38 cellular contexts compared by ENCODE assay signal in genomic region chr9:5941214-5941613, GRCh38. TPM values are rescaled to one million over a fixed set of nuclear protein-coding genes. Genes with fewer than 3 reads are reported as not detected.
"Had no signal": no experiment of that assay in that cellular context is flagged by ENCODE, and none has a peak within 500 bp of the region (broad histone marks: within the 10 kb centered on the region; RNA-seq: fewer than 3 reads in every experiment).

No MANE protein-coding gene starts in this region.

- FAIRE-seq: endothelial cell of umbilical vein had no signal

- H3K36me3 ChIP-seq: ascending aorta, breast epithelium, cardiac muscle cell, colonic mucosa, gastrocnemius medialis had no signal

- ATAC-seq: activated CD4-positive, alpha-beta T cell treated with anti-CD3 and anti-CD28 coated beads for 36 hours; activated CD8-positive, alpha-beta memory T cell treated with anti-CD3 and anti-CD28 coated beads, Interleukin-2, amount 10 ng/mL, durations not matched to agents 7 days and 5 days; activated CD8-positive, alpha-beta T cell treated with anti-CD3 and anti-CD28 coated beads, Interleukin-2, amount 10 ng/mL, durations not matched to agents 7 days and 5 days; activated naive CD4-positive, alpha-beta T cell treated with anti-CD3 and anti-CD28 coated beads, Interleukin-2, amount 50 U/mL, for 72 hours; gastrocnemius medialis; heart left ventricle had no signal

- H3K4me3 Mint-ChIP-seq: activated CD4-positive, alpha-beta memory T cell treated with anti-CD3 and anti-CD28 coated beads for 36 hours; activated CD4-positive, alpha-beta T cell treated with anti-CD3 and anti-CD28 coated beads for 36 hours; activated CD4-positive, alpha-beta T cell treated with anti-CD3 and anti-CD28 coated beads, Interleukin-2, amount 10 ng/mL, durations not matched to agents 24 days and 14 days; activated CD8-positive, alpha-beta memory T cell treated with anti-CD3 and anti-CD28 coated beads, Interleukin-2, amount 10 ng/mL, durations not matched to agents 7 days and 5 days; activated CD8-positive, alpha-beta T cell treated with anti-CD3 and anti-CD28 coated beads, Interleukin-2, amount 10 ng/mL, durations not matched to agents 7 days and 5 days; activated naive CD4-positive, alpha-beta T cell treated with anti-CD3 and anti-CD28 coated beads, Interleukin-2, amount 10 ng/mL, durations not matched to agents 7 days and 5 days; activated naive CD8-positive, alpha-beta T cell treated with anti-CD3 and anti-CD28 coated beads, Interleukin-2, amount 10 ng/mL, durations not matched to agents 7 days and 5 days; activated T-helper 1 cell treated with anti-CD3 and anti-CD28 coated beads, Interleukin-12 subunit alpha, Interleukin-12 subunit beta, Interleukin-2, Interleukin-4 antibody, amounts not matched to agents 30 ng/mL and 10 ng/mL and 1 ng/mL, durations not matched to agents 14 hours and 24 hours and 36 hours; brain had no signal

- H3K27ac Mint-ChIP-seq: activated CD4-positive, alpha-beta memory T cell treated with anti-CD3 and anti-CD28 coated beads for 36 hours; activated CD4-positive, alpha-beta T cell treated with anti-CD3 and anti-CD28 coated beads for 36 hours; activated CD4-positive, alpha-beta T cell treated with anti-CD3 and anti-CD28 coated beads, Interleukin-2, amount 10 ng/mL, durations not matched to agents 24 days and 14 days; activated CD8-positive, alpha-beta memory T cell treated with anti-CD3 and anti-CD28 coated beads, Interleukin-2, amount 10 ng/mL, durations not matched to agents 7 days and 5 days; activated CD8-positive, alpha-beta T cell treated with anti-CD3 and anti-CD28 coated beads, Interleukin-2, amount 10 ng/mL, durations not matched to agents 7 days and 5 days; activated naive CD4-positive, alpha-beta T cell treated with anti-CD3 and anti-CD28 coated beads, Interleukin-2, amount 10 ng/mL, durations not matched to agents 7 days and 5 days; activated naive CD4-positive, alpha-beta T cell treated with anti-CD3 and anti-CD28 coated beads, Interleukin-2, amount 50 U/mL, for 72 hours; activated naive CD8-positive, alpha-beta T cell treated with anti-CD3 and anti-CD28 coated beads, Interleukin-2, amount 10 ng/mL, durations not matched to agents 7 days and 5 days; activated T-helper 1 cell treated with anti-CD3 and anti-CD28 coated beads, Interleukin-12 subunit alpha, Interleukin-12 subunit beta, Interleukin-2, Interleukin-4 antibody, amounts not matched to agents 30 ng/mL and 10 ng/mL and 1 ng/mL, durations not matched to agents 14 hours and 24 hours and 36 hours; activated T-helper 2 cell treated with anti-CD3 and anti-CD28 coated beads, Interferon-gamma antibody, Interleukin-2, Interleukin-4, amounts not matched to agents 10 μg/mL and 5 μg/mL and 100 μg/mL, durations not matched to agents 14 hours and 24 hours and 36 hours; brain had no signal

- DNase-seq: activated CD4-positive, alpha-beta memory T cell treated with anti-CD3 and anti-CD28 coated beads for 36 hours; activated CD4-positive, alpha-beta T cell treated with anti-CD3 and anti-CD28 coated beads for 36 hours; activated CD4-positive, alpha-beta T cell treated with anti-CD3 and anti-CD28 coated beads, Interleukin-2, amount 10 ng/mL, durations not matched to agents 24 days and 14 days; activated CD4-positive, CD25-positive, alpha-beta regulatory T cell; activated CD4-positive, CD25-positive, alpha-beta regulatory T cell treated with anti-CD3 and anti-CD28 coated beads, Interleukin-2, amount 50 U/mL, for 72 hours; activated CD8-positive, alpha-beta memory T cell treated with anti-CD3 and anti-CD28 coated beads, Interleukin-2, amount 10 ng/mL, durations not matched to agents 7 days and 5 days; activated CD8-positive, alpha-beta memory T cell treated with anti-CD3 and anti-CD28 coated beads, Interleukin-2, amount 50 U/mL, for 4 hours; activated CD8-positive, alpha-beta T cell treated with anti-CD3 and anti-CD28 coated beads, Interleukin-2, amount 10 ng/mL, durations not matched to agents 7 days and 5 days; activated effector memory CD4-positive, alpha-beta T cell treated with anti-CD3 and anti-CD28 coated beads, Interleukin-2, amount 50 U/mL, for 16 hours; activated naive CD4-positive, alpha-beta T cell; activated naive CD4-positive, alpha-beta T cell treated with anti-CD3 and anti-CD28 coated beads, Interleukin-2, amount 10 ng/mL, durations not matched to agents 7 days and 5 days; activated naive CD8-positive, alpha-beta T cell treated with anti-CD3 and anti-CD28 coated beads, Interleukin-2, amount 10 ng/mL, durations not matched to agents 7 days and 5 days; activated T-cell treated with anti-CD3 and anti-CD28 coated beads, Interleukin-2, amount 50 U/mL, for 1 hour; activated T-cell treated with anti-CD3 and anti-CD28 coated beads, Interleukin-2, amount 50 U/mL, for 48 hours; central memory CD4-positive, alpha-beta T cell; cerebellar nuclear complex; colonic mucosa; effector CD8-positive, alpha-beta T cell; esophagus squamous epithelium; foreskin fibroblast; gastrocnemius medialis; glutamatergic neuron; heart left ventricle; T-helper 2 cell had no signal

- H3K4me1 Mint-ChIP-seq: activated CD4-positive, alpha-beta T cell treated with anti-CD3 and anti-CD28 coated beads, Interleukin-2, amount 10 ng/mL, durations not matched to agents 24 days and 14 days; activated naive CD4-positive, alpha-beta T cell treated with anti-CD3 and anti-CD28 coated beads, Interleukin-2, amount 10 ng/mL, durations not matched to agents 7 days and 5 days; activated naive CD8-positive, alpha-beta T cell treated with anti-CD3 and anti-CD28 coated beads, Interleukin-2, amount 10 ng/mL, durations not matched to agents 7 days and 5 days; brain had no signal

- H3K4me1 ChIP-seq: ascending aorta, breast epithelium, colonic mucosa, esophagus squamous epithelium, gastrocnemius medialis, heart left ventricle had no signal

- H3K4me3 ChIP-seq: ascending aorta, breast epithelium, cardiac muscle cell, colonic mucosa, esophagus squamous epithelium, gastrocnemius medialis, heart left ventricle had no signal

- H3K27me3 ChIP-seq: ascending aorta, breast epithelium, cardiac muscle cell, colonic mucosa, esophagus squamous epithelium, gastrocnemius medialis, heart left ventricle had no signal

- H3K36me3 Mint-ChIP-seq: activated CD4-positive, alpha-beta memory T cell treated with anti-CD3 and anti-CD28 coated beads for 36 hours; activated CD8-positive, alpha-beta memory T cell treated with anti-CD3 and anti-CD28 coated beads, Interleukin-2, amount 10 ng/mL, durations not matched to agents 7 days and 5 days; activated naive CD4-positive, alpha-beta T cell treated with anti-CD3 and anti-CD28 coated beads, Interleukin-2, amount 10 ng/mL, durations not matched to agents 7 days and 5 days; activated naive CD4-positive, alpha-beta T cell treated with anti-CD3 and anti-CD28 coated beads, Interleukin-2, amount 50 U/mL, for 72 hours; brain had no signal

- H3K27me3 Mint-ChIP-seq: activated CD4-positive, alpha-beta memory T cell treated with anti-CD3 and anti-CD28 coated beads for 36 hours; activated CD4-positive, alpha-beta T cell treated with anti-CD3 and anti-CD28 coated beads for 36 hours; activated CD4-positive, alpha-beta T cell treated with anti-CD3 and anti-CD28 coated beads, Interleukin-2, amount 10 ng/mL, durations not matched to agents 24 days and 14 days; activated CD8-positive, alpha-beta memory T cell treated with anti-CD3 and anti-CD28 coated beads, Interleukin-2, amount 10 ng/mL, durations not matched to agents 7 days and 5 days; activated naive CD4-positive, alpha-beta T cell treated with anti-CD3 and anti-CD28 coated beads, Interleukin-2, amount 10 ng/mL, durations not matched to agents 7 days and 5 days; activated naive CD8-positive, alpha-beta T cell treated with anti-CD3 and anti-CD28 coated beads, Interleukin-2, amount 10 ng/mL, durations not matched to agents 7 days and 5 days; brain had no signal

- H3K27ac ChIP-seq: ascending aorta, breast epithelium, cardiac muscle cell, colonic mucosa, epithelial cell of prostate, esophagus squamous epithelium, gastrocnemius medialis, heart left ventricle had no signal

- H3K9me3 Mint-ChIP-seq: activated CD4-positive, alpha-beta memory T cell treated with anti-CD3 and anti-CD28 coated beads for 36 hours; activated CD4-positive, alpha-beta T cell treated with anti-CD3 and anti-CD28 coated beads, Interleukin-2, amount 10 ng/mL, durations not matched to agents 24 days and 14 days; activated naive CD4-positive, alpha-beta T cell treated with anti-CD3 and anti-CD28 coated beads, Interleukin-2, amount 10 ng/mL, durations not matched to agents 7 days and 5 days; activated naive CD4-positive, alpha-beta T cell treated with anti-CD3 and anti-CD28 coated beads, Interleukin-2, amount 50 U/mL, for 72 hours; activated naive CD8-positive, alpha-beta T cell treated with anti-CD3 and anti-CD28 coated beads, Interleukin-2, amount 10 ng/mL, durations not matched to agents 7 days and 5 days; activated T-helper 1 cell treated with anti-CD3 and anti-CD28 coated beads, Interleukin-12 subunit alpha, Interleukin-12 subunit beta, Interleukin-2, Interleukin-4 antibody, amounts not matched to agents 30 ng/mL and 10 ng/mL and 1 ng/mL, durations not matched to agents 14 hours and 24 hours and 36 hours; activated T-helper 2 cell treated with anti-CD3 and anti-CD28 coated beads, Interferon-gamma antibody, Interleukin-2, Interleukin-4, amounts not matched to agents 10 μg/mL and 5 μg/mL and 100 μg/mL, durations not matched to agents 14 hours and 24 hours and 36 hours; brain had no signal

- H3K9me3 ChIP-seq: ascending aorta, breast epithelium, colonic mucosa, esophagus squamous epithelium, gastrocnemius medialis, heart left ventricle had no signal

RNA-seq across cellular contexts. Expression of gene MLANA, which starts 50.5 kb away (rescaled TPM):
- total RNA-seq: activated CD4-positive, alpha-beta memory T cell treated with anti-CD3 and anti-CD28 coated beads for 36 hours; activated CD4-positive, alpha-beta T cell treated with anti-CD3 and anti-CD28 coated beads for 36 hours; activated CD4-positive, alpha-beta T cell treated with anti-CD3 and anti-CD28 coated beads, Interleukin-2, amount 10 ng/mL, durations not matched to agents 24 days and 14 days; activated CD8-positive, alpha-beta memory T cell treated with anti-CD3 and anti-CD28 coated beads for 36 hours; activated CD8-positive, alpha-beta memory T cell treated with anti-CD3 and anti-CD28 coated beads, Interleukin-2, amount 10 ng/mL, durations not matched to agents 7 days and 5 days; activated CD8-positive, alpha-beta T cell treated with anti-CD3 and anti-CD28 coated beads, Interleukin-2, amount 10 ng/mL, durations not matched to agents 7 days and 5 days; activated naive CD4-positive, alpha-beta T cell treated with anti-CD3 and anti-CD28 coated beads, Interleukin-2, amount 50 U/mL, for 72 hours; activated naive CD8-positive, alpha-beta T cell treated with anti-CD3 and anti-CD28 coated beads, Interleukin-2, amount 10 ng/mL, durations not matched to agents 7 days and 5 days; activated T-helper 1 cell treated with anti-CD3 and anti-CD28 coated beads, Interleukin-12 subunit alpha, Interleukin-12 subunit beta, Interleukin-2, Interleukin-4 antibody, amounts not matched to agents 30 ng/mL and 10 ng/mL and 1 ng/mL, durations not matched to agents 14 hours and 24 hours and 36 hours; activated T-helper 2 cell treated with anti-CD3 and anti-CD28 coated beads, Interferon-gamma antibody, Interleukin-2, Interleukin-4, amounts not matched to agents 10 μg/mL and 5 μg/mL and 100 μg/mL, durations not matched to agents 14 hours and 24 hours and 36 hours; ascending aorta; breast epithelium; cardiac muscle cell; colonic mucosa; dermis microvascular lymphatic vessel endothelial cell; endothelial cell of umbilical vein; esophagus squamous epithelium; fibroblast of lung; gastrocnemius medialis; heart left ventricle; T-helper 1 cell treated with Interleukin-12 subunit alpha and Interleukin-12 subunit beta and Interleukin-4 antibody, amounts not matched to agents 30 ng/mL and 1 ng/mL, for 36 hours had no signal
- polyA plus RNA-seq: endothelial cell of umbilical vein, esophagus, fibroblast of lung, heart left ventricle had no signal
